Comparison of ENCODE assay signal across 1 cellular context in the genomic region with DNA sequence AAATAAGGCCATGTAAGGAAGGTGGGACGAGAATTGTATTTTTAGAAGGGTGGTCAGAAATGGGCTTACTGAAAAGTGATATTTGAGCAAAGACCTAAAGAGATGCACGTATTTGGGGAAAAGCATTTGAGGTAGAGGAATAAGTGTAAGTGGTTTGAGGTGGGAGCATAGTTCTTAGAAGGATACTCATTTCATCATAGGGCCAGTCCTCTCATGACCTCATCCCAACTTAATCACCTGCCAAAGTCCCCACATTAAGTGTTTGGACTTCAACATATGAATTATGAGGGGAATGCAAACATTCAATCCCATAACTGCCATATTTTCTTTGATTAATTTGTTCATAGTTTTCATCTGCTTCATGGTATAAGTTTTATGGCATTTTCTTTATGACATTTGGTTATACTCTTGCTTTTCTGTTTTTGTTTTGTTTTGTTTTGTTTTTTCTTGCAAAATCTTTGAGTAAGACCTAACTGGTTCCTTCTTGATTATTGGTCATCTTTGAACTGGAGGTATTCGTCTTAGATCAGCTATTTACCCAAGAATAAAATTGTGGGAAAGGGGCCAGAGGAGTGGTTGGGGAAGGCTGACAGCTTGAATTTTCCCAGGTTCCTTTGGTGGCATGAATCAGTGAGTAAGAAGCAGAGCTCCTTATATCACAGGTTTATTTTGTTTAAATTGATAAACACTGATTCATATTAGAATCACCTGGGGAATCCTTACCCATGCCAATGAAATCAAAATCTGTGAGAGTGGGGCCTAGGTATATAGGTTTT.
TF ChIP-seq lines count a peak whose summit lies in the region.

No MANE protein-coding gene starts in this region.

TF ChIP-seq in WTC11, 78 proteins besides CTCF, POLR2A, EP300 and RAD21 (continued from another document):
- TF ChIP-seq, protein P1, sequence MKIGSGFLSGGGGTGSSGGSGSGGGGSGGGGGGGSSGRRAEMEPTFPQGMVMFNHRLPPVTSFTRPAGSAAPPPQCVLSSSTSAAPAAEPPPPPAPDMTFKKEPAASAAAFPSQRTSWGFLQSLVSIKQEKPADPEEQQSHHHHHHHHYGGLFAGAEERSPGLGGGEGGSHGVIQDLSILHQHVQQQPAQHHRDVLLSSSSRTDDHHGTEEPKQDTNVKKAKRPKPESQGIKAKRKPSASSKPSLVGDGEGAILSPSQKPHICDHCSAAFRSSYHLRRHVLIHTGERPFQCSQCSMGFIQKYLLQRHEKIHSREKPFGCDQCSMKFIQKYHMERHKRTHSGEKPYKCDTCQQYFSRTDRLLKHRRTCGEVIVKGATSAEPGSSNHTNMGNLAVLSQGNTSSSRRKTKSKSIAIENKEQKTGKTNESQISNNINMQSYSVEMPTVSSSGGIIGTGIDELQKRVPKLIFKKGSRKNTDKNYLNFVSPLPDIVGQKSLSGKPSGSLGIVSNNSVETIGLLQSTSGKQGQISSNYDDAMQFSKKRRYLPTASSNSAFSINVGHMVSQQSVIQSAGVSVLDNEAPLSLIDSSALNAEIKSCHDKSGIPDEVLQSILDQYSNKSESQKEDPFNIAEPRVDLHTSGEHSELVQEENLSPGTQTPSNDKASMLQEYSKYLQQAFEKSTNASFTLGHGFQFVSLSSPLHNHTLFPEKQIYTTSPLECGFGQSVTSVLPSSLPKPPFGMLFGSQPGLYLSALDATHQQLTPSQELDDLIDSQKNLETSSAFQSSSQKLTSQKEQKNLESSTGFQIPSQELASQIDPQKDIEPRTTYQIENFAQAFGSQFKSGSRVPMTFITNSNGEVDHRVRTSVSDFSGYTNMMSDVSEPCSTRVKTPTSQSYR (CRISPR knock-in tag; IDR thresholded peaks at IDR 0.05) = no peak
- TF ChIP-seq, protein P2, sequence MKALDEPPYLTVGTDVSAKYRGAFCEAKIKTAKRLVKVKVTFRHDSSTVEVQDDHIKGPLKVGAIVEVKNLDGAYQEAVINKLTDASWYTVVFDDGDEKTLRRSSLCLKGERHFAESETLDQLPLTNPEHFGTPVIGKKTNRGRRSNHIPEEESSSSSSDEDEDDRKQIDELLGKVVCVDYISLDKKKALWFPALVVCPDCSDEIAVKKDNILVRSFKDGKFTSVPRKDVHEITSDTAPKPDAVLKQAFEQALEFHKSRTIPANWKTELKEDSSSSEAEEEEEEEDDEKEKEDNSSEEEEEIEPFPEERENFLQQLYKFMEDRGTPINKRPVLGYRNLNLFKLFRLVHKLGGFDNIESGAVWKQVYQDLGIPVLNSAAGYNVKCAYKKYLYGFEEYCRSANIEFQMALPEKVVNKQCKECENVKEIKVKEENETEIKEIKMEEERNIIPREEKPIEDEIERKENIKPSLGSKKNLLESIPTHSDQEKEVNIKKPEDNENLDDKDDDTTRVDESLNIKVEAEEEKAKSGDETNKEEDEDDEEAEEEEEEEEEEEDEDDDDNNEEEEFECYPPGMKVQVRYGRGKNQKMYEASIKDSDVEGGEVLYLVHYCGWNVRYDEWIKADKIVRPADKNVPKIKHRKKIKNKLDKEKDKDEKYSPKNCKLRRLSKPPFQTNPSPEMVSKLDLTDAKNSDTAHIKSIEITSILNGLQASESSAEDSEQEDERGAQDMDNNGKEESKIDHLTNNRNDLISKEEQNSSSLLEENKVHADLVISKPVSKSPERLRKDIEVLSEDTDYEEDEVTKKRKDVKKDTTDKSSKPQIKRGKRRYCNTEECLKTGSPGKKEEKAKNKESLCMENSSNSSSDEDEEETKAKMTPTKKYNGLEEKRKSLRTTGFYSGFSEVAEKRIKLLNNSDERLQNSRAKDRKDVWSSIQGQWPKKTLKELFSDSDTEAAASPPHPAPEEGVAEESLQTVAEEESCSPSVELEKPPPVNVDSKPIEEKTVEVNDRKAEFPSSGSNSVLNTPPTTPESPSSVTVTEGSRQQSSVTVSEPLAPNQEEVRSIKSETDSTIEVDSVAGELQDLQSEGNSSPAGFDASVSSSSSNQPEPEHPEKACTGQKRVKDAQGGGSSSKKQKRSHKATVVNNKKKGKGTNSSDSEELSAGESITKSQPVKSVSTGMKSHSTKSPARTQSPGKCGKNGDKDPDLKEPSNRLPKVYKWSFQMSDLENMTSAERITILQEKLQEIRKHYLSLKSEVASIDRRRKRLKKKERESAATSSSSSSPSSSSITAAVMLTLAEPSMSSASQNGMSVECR (CRISPR knock-in tag; IDR thresholded peaks at IDR 0.05; ENCODE audit: borderline replicate concordance) = no peak
- no peak for TF ChIP-seq JAZF1 (CRISPR knock-in tag; IDR thresholded peaks at IDR 0.05)
- TF ChIP-seq TEAD4 (CRISPR knock-in tag; IDR thresholded peaks at IDR 0.05) = no peak
- TF ChIP-seq, protein P3, sequence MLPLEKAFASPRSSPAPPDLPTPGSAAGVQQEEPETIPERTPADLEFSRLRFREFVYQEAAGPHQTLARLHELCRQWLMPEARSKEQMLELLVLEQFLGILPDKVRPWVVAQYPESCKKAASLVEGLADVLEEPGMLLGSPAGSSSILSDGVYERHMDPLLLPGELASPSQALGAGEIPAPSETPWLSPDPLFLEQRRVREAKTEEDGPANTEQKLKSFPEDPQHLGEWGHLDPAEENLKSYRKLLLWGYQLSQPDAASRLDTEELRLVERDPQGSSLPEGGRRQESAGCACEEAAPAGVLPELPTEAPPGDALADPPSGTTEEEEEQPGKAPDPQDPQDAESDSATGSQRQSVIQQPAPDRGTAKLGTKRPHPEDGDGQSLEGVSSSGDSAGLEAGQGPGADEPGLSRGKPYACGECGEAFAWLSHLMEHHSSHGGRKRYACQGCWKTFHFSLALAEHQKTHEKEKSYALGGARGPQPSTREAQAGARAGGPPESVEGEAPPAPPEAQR (CRISPR knock-in tag; IDR thresholded peaks at IDR 0.05) = no peak
